Comparison of ENCODE assay signal across 8 cellular contexts in the genomic region with DNA sequence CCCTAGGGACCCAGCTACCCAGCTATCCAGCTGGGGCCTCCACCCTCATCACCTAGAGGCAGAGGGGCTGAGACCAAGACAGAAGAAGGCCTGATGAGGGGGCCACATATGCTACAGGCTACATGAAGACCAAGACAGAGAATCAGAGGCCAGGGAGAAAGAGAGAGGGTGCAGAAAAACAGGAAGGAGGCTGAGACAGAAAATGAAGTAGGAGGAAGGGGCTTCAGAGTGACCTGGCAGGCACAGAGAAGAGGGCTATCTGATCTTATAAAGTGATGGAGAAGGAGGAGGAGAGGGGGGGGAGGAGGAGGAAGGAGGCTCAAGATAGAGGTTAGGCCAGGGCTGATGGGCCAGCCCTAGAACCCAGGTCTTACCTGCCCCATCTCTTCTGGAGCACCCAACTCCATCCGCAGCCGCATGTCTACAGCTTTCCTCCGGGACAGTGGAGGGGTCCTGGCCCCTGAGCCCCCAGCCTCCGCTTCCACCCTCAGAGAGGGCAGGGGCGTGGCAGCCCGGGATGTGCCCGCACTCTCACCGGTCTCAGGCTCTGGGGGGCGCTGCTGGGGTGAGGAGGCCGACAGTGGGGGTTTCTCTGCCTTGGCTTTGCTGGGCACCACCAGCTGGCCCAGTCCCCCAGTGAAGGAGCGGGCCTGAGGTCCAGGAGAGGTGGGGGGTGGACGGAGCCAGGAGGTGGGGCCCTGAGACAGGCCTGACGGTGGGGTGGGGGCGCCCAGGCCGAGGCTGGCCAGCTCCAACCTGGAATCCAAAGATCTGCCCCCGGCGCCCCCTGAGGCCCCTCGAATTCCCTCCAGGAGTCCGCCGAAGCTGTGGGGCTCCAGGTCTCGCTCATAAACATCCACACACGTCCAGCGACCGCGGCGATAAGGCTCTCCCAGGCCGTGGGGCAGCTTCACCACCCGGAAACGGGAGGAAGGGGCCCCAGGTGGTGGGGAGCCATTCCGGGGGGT. TPM values are rescaled to one million over a fixed set of nuclear protein-coding genes. Genes with fewer than 3 reads are reported as not detected.
DNase-seq lines count a peak whose midpoint lies in the region; ATAC-seq, FAIRE-seq and TF ChIP-seq lines count a peak whose summit lies in the region.

No MANE protein-coding gene starts in this region.

- H2AK5ac ChIP-seq in IMR-90 (ENCODE audit: low read depth, low read length) = no peak overlapping the region

- H3K4me2 ChIP-seq in IMR-90 (ENCODE audit: low read depth, low read length) = peak overlapping the region; percentile 93

- H3K36me3 ChIP-seq in IMR-90 (ENCODE audit: control insufficient read depth, insufficient read depth, low read length) (peaks cover 27% of the 10 kb centered on the region; the same call in 1 of the 2 replicates), kidney (ENCODE audit: control insufficient read depth in 1 of 2, insufficient read depth in 2 of 2, low read length in 2 of 2) (peaks cover 2 to 9% of the 10 kb centered on the region in 2 donors)

- peaks cover 42% of the 10 kb centered on the region for H3K4me1 Mint-ChIP-seq in activated naive CD8-positive, alpha-beta T cell treated with anti-CD3 and anti-CD28 coated beads for 36 hours
- H3K4me1 Mint-ChIP-seq in stimulated activated naive B cell treated with anti-CD40 and anti-IgM and Interleukin-4, amounts not matched to agents 10 μg/mL and 1 μg/mL and 100 μg/mL, for 72 hours = peaks cover 32 to 62% of the 10 kb centered on the region in 2 donors

- no peak overlapping the region for H2BK120ac ChIP-seq in IMR-90 (ENCODE audit: low read depth, low read length)

- CTCF ChIA-PET in IMR-90 (lab: Yijun Ruan, JAX) = interaction anchor here (0.9 kb wide), 1 partner anchor 11 kb away, joined by 3 read pairs; no protein-coding TSS in a partner anchor

- H3K36me3 Mint-ChIP-seq in activated naive CD8-positive, alpha-beta T cell treated with anti-CD3 and anti-CD28 coated beads for 36 hours = peaks cover 25% of the 10 kb centered on the region
- peaks cover 42 to 56% of the 10 kb centered on the region in 2 donors for H3K36me3 Mint-ChIP-seq in stimulated activated naive B cell treated with anti-CD40 and anti-IgM and Interleukin-4, amounts not matched to agents 10 μg/mL and 1 μg/mL and 100 μg/mL, for 72 hours

- DNase-seq in AG09309 (ENCODE audit: low read depth) (no peak), IMR-90 (no peak), kidney (peak; percentile 86), NCI-H446 (lab: John Stamatoyannopoulos, UW) (no peak)
- peak; percentile 75 for DNase-seq in activated naive CD8-positive, alpha-beta T cell treated with anti-CD3 and anti-CD28 coated beads for 36 hours
- DNase-seq in stimulated activated naive B cell treated with anti-CD40 and anti-IgM and Interleukin-4, amounts not matched to agents 10 μg/mL and 1 μg/mL and 100 μg/mL, for 72 hours = no peak

- no peaks in the 10 kb centered on the region for H3K9me1 ChIP-seq in IMR-90 (ENCODE audit: insufficient read depth, low read length)

- TF ChIP-seq POLR2A in IMR-90 (IDR thresholded peaks at IDR 0.05; ENCODE audit: low read depth, low read length) = no peak

- intact Hi-C loops in IMR-90 (cut with micrococcal nuclease) = loop anchor here (5.0 kb wide), 1 partner anchor 70 kb away; no protein-coding TSS in a partner anchor
- intact Hi-C loops in kidney (cut with DNase I) = no loop called here

- peak; percentile 25; the same call in 1 of the 2 replicates for TF ChIP-seq RAD21 in IMR-90 (IDR thresholded peaks at IDR 0.05; ENCODE audit: low read length)

- peak overlapping the region; percentile 16; the same call in 1 of the 2 replicates for H3K4ac ChIP-seq in IMR-90 (ENCODE audit: low read depth, low read length)

- H3K27ac ChIP-seq in IMR-90 (ENCODE audit: insufficient read depth, low read length) (peak overlapping the region; percentile 80), kidney (ENCODE audit: low read depth in 2 of 2, low read length in 2 of 2) (peak overlapping the region; percentile 72 to 89)

- H3K27me3 Mint-ChIP-seq in activated naive CD8-positive, alpha-beta T cell treated with anti-CD3 and anti-CD28 coated beads for 36 hours = no peaks in the 10 kb centered on the region
- no peaks in the 10 kb centered on the region for H3K27me3 Mint-ChIP-seq in stimulated activated naive B cell treated with anti-CD40 and anti-IgM and Interleukin-4, amounts not matched to agents 10 μg/mL and 1 μg/mL and 100 μg/mL, for 72 hours

- H4K20me1 ChIP-seq in IMR-90 (ENCODE audit: insufficient read depth, low read length) = peaks cover 27% of the 10 kb centered on the region

- POLR2A ChIA-PET in IMR-90 (lab: Charles Lee; ENCODE audit: unreplicated experiment) = no interaction called here

- in situ Hi-C loops in IMR-90 (cut with MboI; ENCODE audit: low sequenced_read_pairs) = loop anchor here (10.0 kb wide), 1 partner anchor 198 kb away; the partner anchor contains the start of gene GNB2

- no peak overlapping the region for H2BK15ac ChIP-seq in IMR-90 (ENCODE audit: low read depth, low read length)

- no peak overlapping the region for H3K56ac ChIP-seq in IMR-90 (ENCODE audit: extremely low read depth, insufficient read depth, low read length)

- H4K8ac ChIP-seq in IMR-90 (ENCODE audit: low read depth in 2 of 2, low read length in 2 of 2) = no peak overlapping the region

- no peak overlapping the region for H3K18ac ChIP-seq in IMR-90 (ENCODE audit: low read depth, low read length)

- peaks cover 16% of the 10 kb centered on the region for H3K4me1 ChIP-seq in IMR-90 (ENCODE audit: control insufficient read depth, insufficient read depth, low read length)
- peaks cover 20 to 25% of the 10 kb centered on the region in 2 donors for H3K4me1 ChIP-seq in kidney (ENCODE audit: control insufficient read depth in 1 of 2, insufficient read depth in 1 of 2, low read depth in 1 of 2, low read length in 2 of 2)

- 0% methylated on average over 4 of the region's 30 CpGs; no CpG with 5 or more reads in 1 of the 2 experiments for WGBS in IMR-90 (ENCODE audit: extremely low coverage in 2 of 2, insufficient read length in 1 of 2), 2 experiments

- peak overlapping the region; percentile 89 for H3K27ac Mint-ChIP-seq in activated naive CD8-positive, alpha-beta T cell treated with anti-CD3 and anti-CD28 coated beads for 36 hours
- H3K27ac Mint-ChIP-seq in stimulated activated naive B cell treated with anti-CD40 and anti-IgM and Interleukin-4, amounts not matched to agents 10 μg/mL and 1 μg/mL and 100 μg/mL, for 72 hours = peak overlapping the region; percentile 92

- H3K4me3 ChIP-seq in AG09309 (ENCODE audit: control insufficient read depth, low read depth, low read length) (peak overlapping the region; percentile 90), IMR-90 (ENCODE audit: insufficient read depth, low read depth, low read length) (peak overlapping the region; percentile 91), kidney (ENCODE audit: low read length in 2 of 2) (peak overlapping the region; percentile 38 to 88)

- peak overlapping the region; percentile 37; the same call in 1 of the 2 replicates for H3K14ac ChIP-seq in IMR-90 (replicated peaks; ENCODE audit: low read depth, low read length)

- no peaks in the 10 kb centered on the region for H3K9me3 Mint-ChIP-seq in activated naive CD8-positive, alpha-beta T cell treated with anti-CD3 and anti-CD28 coated beads for 36 hours
- peaks cover 0 to 1% of the 10 kb centered on the region in 2 donors for H3K9me3 Mint-ChIP-seq in stimulated activated naive B cell treated with anti-CD40 and anti-IgM and Interleukin-4, amounts not matched to agents 10 μg/mL and 1 μg/mL and 100 μg/mL, for 72 hours

- H2AK9ac ChIP-seq in IMR-90 (replicated peaks; ENCODE audit: low read depth, low read length, poor library complexity) = peak overlapping the region; percentile 96

- H3K4me3 Mint-ChIP-seq in activated naive CD8-positive, alpha-beta T cell treated with anti-CD3 and anti-CD28 coated beads for 36 hours = peak overlapping the region; percentile 83
- H3K4me3 Mint-ChIP-seq in stimulated activated naive B cell treated with anti-CD40 and anti-IgM and Interleukin-4, amounts not matched to agents 10 μg/mL and 1 μg/mL and 100 μg/mL, for 72 hours = peak overlapping the region; percentile 83 to 85

- H3K23ac ChIP-seq in IMR-90 (ENCODE audit: low read depth, low read length) = peak overlapping the region; percentile 63

- H3K79me1 ChIP-seq in IMR-90 (ENCODE audit: low read depth in 1 of 2, low read length in 2 of 2) = peaks cover 25 to 51% of the 10 kb centered on the region in 2 experiments; a peak in 3 of 4 replicates

- no peaks in the 10 kb centered on the region for H3K27me3 ChIP-seq in IMR-90 (ENCODE audit: control insufficient read depth, insufficient read depth, low read length)

- peak overlapping the region; percentile 92 for H3K9ac ChIP-seq in IMR-90 (ENCODE audit: low read depth, low read length)
- H3K9ac ChIP-seq in kidney (ENCODE audit: low read length in 2 of 2) = peak overlapping the region; percentile 55 to 71

- dilution Hi-C loops in IMR-90 (cut with HindIII; ENCODE audit: low sequenced_read_pairs, unreplicated experiment) = no loop called here

- ATAC-seq in IMR-90 (ENCODE audit: low read depth) = peak; percentile 2; the same call in 1 of the 2 replicates
- ATAC-seq in stimulated activated naive B cell treated with anti-CD40 and anti-IgM and Interleukin-4, amounts not matched to agents 10 μg/mL and 1 μg/mL and 100 μg/mL, for 72 hours (replicated peaks) = no peak
- no peak for ATAC-seq in HG03135 (IDR thresholded peaks at IDR 0.05; ENCODE audit: unreplicated experiment)
- no peak for ATAC-seq in GM19328 (IDR thresholded peaks at IDR 0.05; ENCODE audit: unreplicated experiment)

- H2BK20ac ChIP-seq in IMR-90 (ENCODE audit: low read depth, low read length) = no peak overlapping the region

- peak overlapping the region; percentile 71 for H2AFZ ChIP-seq in IMR-90 (replicated peaks; ENCODE audit: low read length, poor library complexity)

- TF ChIP-seq CTCF in AG09309 (IDR thresholded peaks at IDR 0.05; ENCODE audit: control insufficient read depth, insufficient read depth, low read depth, low read length, missing control alignments) (peak; percentile 38), IMR-90 (conservative IDR thresholded peaks at IDR 0.05; ENCODE audit: low read depth, low read length) (peak; percentile 41), kidney (IDR thresholded peaks at IDR 0.05; ENCODE audit: borderline replicate concordance, extremely low read depth, insufficient read depth) (no peak)

- H2BK5ac ChIP-seq in IMR-90 (ENCODE audit: low read depth, low read length, poor library complexity, severe bottlenecking) = peak overlapping the region; percentile 82

- H3K9me3 ChIP-seq in IMR-90 (ENCODE audit: control insufficient read depth, insufficient read depth, low read length) = no peaks in the 10 kb centered on the region
- H3K9me3 ChIP-seq in kidney (ENCODE audit: control insufficient read depth in 1 of 2, low read length in 2 of 2) = no peaks in the 10 kb centered on the region

- no peak overlapping the region for H4K5ac ChIP-seq in IMR-90 (ENCODE audit: low read depth, low read length)

- BruUV-seq in IMR-90 (replicated peaks; lab: Mats Ljungman, UMichigan) = no TSS peak

- FAIRE-seq in kidney (lab: Jason Lieb, UNC) = no peak

- no peak overlapping the region for H4K91ac ChIP-seq in IMR-90 (ENCODE audit: insufficient read depth, low read depth, low read length)

RNA-seq across cellular contexts. Expression of gene TSC22D4, which starts 1.8 kb away (rescaled TPM):
- total RNA-seq in IMR-90 (2012; rRNA removed) (9.3 and 10.0 TPM in 2 replicates), kidney (61.5 TPM)
- polyA plus RNA-seq in IMR-90 (2012; rRNA removed) (29.9 and 32.4 TPM in 2 replicates), kidney (ENCODE audit: insufficient read depth, low read depth, low replicate concordance) (67.0 TPM)
- 30.1 and 48.3 TPM in 2 replicates for polyA plus RNA-seq in IMR-90 (2012; cell fraction: cytosol; rRNA removed)
- polyA plus RNA-seq in IMR-90 (2012; cell fraction: nucleus; rRNA removed; ENCODE audit: low replicate concordance) = 39.6 and 90.8 TPM in 2 replicates
- total RNA-seq in activated naive CD8-positive, alpha-beta T cell treated with anti-CD3 and anti-CD28 coated beads for 36 hours = 10 to 100 TPM; 81.4 to 83.7 TPM

RNA-seq across cellular contexts. Expression of gene NYAP1, which starts 6.5 kb away (rescaled TPM):
- total RNA-seq in IMR-90 (2012; rRNA removed) (0.18 and 0.28 TPM in 2 replicates), kidney (0.41 TPM)
- polyA plus RNA-seq in IMR-90 (2012; rRNA removed) (1.3 and 1.5 TPM in 2 replicates), kidney (ENCODE audit: insufficient read depth, low read depth, low replicate concordance) (0.69 TPM)
- 0.94 and 1.1 TPM in 2 replicates for polyA plus RNA-seq in IMR-90 (2012; cell fraction: cytosol; rRNA removed)
- polyA plus RNA-seq in IMR-90 (2012; cell fraction: nucleus; rRNA removed; ENCODE audit: low replicate concordance) = 1.8 and 2.7 TPM in 2 replicates
- total RNA-seq in activated naive CD8-positive, alpha-beta T cell treated with anti-CD3 and anti-CD28 coated beads for 36 hours = under 1 TPM; 0.29 to 0.34 TPM

RNA-seq across cellular contexts. Expression of gene SPACDR, which starts 13.1 kb away (rescaled TPM):
- 0.54 and 1.1 TPM in 2 replicates for total RNA-seq in IMR-90 (2012; rRNA removed)
- 1.3 and 2.1 TPM in 2 replicates for polyA plus RNA-seq in IMR-90 (2012; rRNA removed)
- 2.3 and 3.1 TPM in 2 replicates for polyA plus RNA-seq in IMR-90 (2012; cell fraction: cytosol; rRNA removed)
- 8.7 and 10.3 TPM in 2 replicates for polyA plus RNA-seq in IMR-90 (2012; cell fraction: nucleus; rRNA removed; ENCODE audit: low replicate concordance)
- 1 to 10 TPM; 1.0 to 1.5 TPM for total RNA-seq in activated naive CD8-positive, alpha-beta T cell treated with anti-CD3 and anti-CD28 coated beads for 36 hours
- 0.54 TPM for total RNA-seq in kidney
- not detected for polyA plus RNA-seq in kidney (ENCODE audit: insufficient read depth, low read depth, low replicate concordance)

RNA-seq across cellular contexts. Expression of gene PPP1R35, which starts 40.9 kb away (rescaled TPM):
- total RNA-seq in IMR-90 (2012; rRNA removed) (5.6 and 7.8 TPM in 2 replicates), kidney (41.7 TPM)
- polyA plus RNA-seq in IMR-90 (2012; rRNA removed) (25.5 and 36.7 TPM in 2 replicates), kidney (ENCODE audit: insufficient read depth, low read depth, low replicate concordance) (40.2 TPM)
- polyA plus RNA-seq in IMR-90 (2012; cell fraction: cytosol; rRNA removed) = 19.4 and 32.1 TPM in 2 replicates
- 103 and 138 TPM in 2 replicates for polyA plus RNA-seq in IMR-90 (2012; cell fraction: nucleus; rRNA removed; ENCODE audit: low replicate concordance)
- 10 to 100 TPM; 45.7 to 46.4 TPM for total RNA-seq in activated naive CD8-positive, alpha-beta T cell treated with anti-CD3 and anti-CD28 coated beads for 36 hours

RNA-seq across cellular contexts. Expression of gene MEPCE, which starts 47.6 kb away (rescaled TPM):
- total RNA-seq in IMR-90 (2012; rRNA removed) (20.3 and 22.9 TPM in 2 replicates), kidney (47.2 TPM)
- polyA plus RNA-seq in IMR-90 (2012; rRNA removed) (17.6 and 18.2 TPM in 2 replicates), kidney (ENCODE audit: insufficient read depth, low read depth, low replicate concordance) (33.4 TPM)
- 13.7 and 14.6 TPM in 2 replicates for polyA plus RNA-seq in IMR-90 (2012; cell fraction: cytosol; rRNA removed)
- 23.5 and 26.5 TPM in 2 replicates for polyA plus RNA-seq in IMR-90 (2012; cell fraction: nucleus; rRNA removed; ENCODE audit: low replicate concordance)
- total RNA-seq in activated naive CD8-positive, alpha-beta T cell treated with anti-CD3 and anti-CD28 coated beads for 36 hours = 10 to 100 TPM; 60.1 to 65.4 TPM

Comparison
In these comparisons a context has a peak if more than half of its experiments do, and no peak if none do; other contexts are left out.
1. DNase-seq: peak in activated naive CD8-positive, alpha-beta T cell treated with anti-CD3 and anti-CD28 coated beads for 36 hours (single experiment) and kidney (single experiment); none in AG09309 (single experiment), IMR-90 (single experiment), stimulated activated naive B cell treated with anti-CD40 and anti-IgM and Interleukin-4, amounts not matched to agents 10 μg/mL and 1 μg/mL and 100 μg/mL, for 72 hours (single experiment) and NCI-H446 (0 of 2).
2. Peak in every context shown above with its lines, with median percentiles within 50 percentile points of each other: H3K4me3 ChIP-seq.